In the genomic region with DNA sequence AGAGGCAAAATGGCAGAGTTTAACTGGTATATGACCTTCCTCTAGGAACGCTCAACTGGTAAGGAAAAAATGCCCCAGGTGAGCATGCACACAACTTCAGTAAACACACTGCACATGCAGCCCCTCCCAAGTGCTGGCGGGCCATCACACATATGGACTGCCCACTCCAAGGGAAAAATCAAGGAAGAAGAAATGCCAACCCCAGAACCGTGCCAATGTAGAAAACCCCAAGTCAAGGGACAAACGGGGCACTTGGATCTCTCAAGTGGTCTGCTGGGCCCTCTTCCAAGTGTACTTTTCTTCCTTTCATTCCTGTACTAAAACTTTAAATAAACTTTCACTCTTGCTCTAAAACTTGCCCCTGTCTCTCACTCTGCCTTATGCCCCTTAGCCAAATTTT, we compare ENCODE assay signal across 38 cellular contexts.
"Had no signal": no experiment of that assay in that cellular context is flagged by ENCODE, and none has a peak within 500 bp of the region (broad histone marks: within the 10 kb centered on the region; RNA-seq: fewer than 3 reads in every experiment).

No MANE protein-coding gene starts in this region.

- H3K4me3 Mint-ChIP-seq: activated CD4-positive, alpha-beta memory T cell treated with anti-CD3 and anti-CD28 coated beads, Interleukin-2, amount 10 ng/mL, durations not matched to agents 7 days and 5 days; activated CD4-positive, alpha-beta T cell treated with anti-CD3 and anti-CD28 coated beads for 36 hours; activated CD4-positive, alpha-beta T cell treated with anti-CD3 and anti-CD28 coated beads, Interleukin-2, amount 10 ng/mL, durations not matched to agents 7 days and 5 days; activated CD8-positive, alpha-beta memory T cell treated with anti-CD3 and anti-CD28 coated beads, Interleukin-2, amount 10 ng/mL, durations not matched to agents 7 days and 5 days; activated CD8-positive, alpha-beta T cell treated with anti-CD3 and anti-CD28 coated beads, Interleukin-2, amount 10 ng/mL, durations not matched to agents 7 days and 5 days; activated naive CD4-positive, alpha-beta T cell treated with anti-CD3 and anti-CD28 coated beads, Interleukin-2, amount 10 ng/mL, durations not matched to agents 7 days and 5 days; activated naive CD4-positive, alpha-beta T cell treated with anti-CD3 and anti-CD28 coated beads, Interleukin-2, amount 50 U/mL, for 24 hours; activated naive CD8-positive, alpha-beta T cell; activated naive CD8-positive, alpha-beta T cell treated with anti-CD3 and anti-CD28 coated beads, Interleukin-2, amount 10 ng/mL, durations not matched to agents 7 days and 5 days; activated naive CD8-positive, alpha-beta T cell treated with anti-CD3 and anti-CD28 coated beads, Interleukin-2, amount 50 U/mL, for 24 hours; activated T-cell treated with anti-CD3 and anti-CD28 coated beads, Interleukin-2, amount 50 U/mL, for 24 hours; T-helper 1 cell treated with Interleukin-12 subunit alpha and Interleukin-12 subunit beta and Interleukin-4 antibody, amounts not matched to agents 30 μg/mL and 1 μg/mL, for 36 hours; T-helper 2 cell treated with Interferon-gamma antibody and Interleukin-4, amounts not matched to agents 5 μg/mL and 100 μg/mL, for 36 hours; WTC11 had no signal

- FAIRE-seq: astrocyte, TTC549 had no signal

- H3K4me1 ChIP-seq: body of pancreas, breast epithelium had no signal

- H3K9me3 ChIP-seq: body of pancreas had no signal

- H3K36me3 ChIP-seq: brain microvascular endothelial cell, breast epithelium, WERI-Rb-1 had no signal

- H3K9me3 Mint-ChIP-seq: activated naive CD4-positive, alpha-beta T cell treated with anti-CD3 and anti-CD28 coated beads, Interleukin-2, amount 50 U/mL, for 24 hours had no signal

- H3K4me3 ChIP-seq: body of pancreas, breast epithelium had no signal

- H3K27me3 ChIP-seq: body of pancreas, brain microvascular endothelial cell, breast epithelium had no signal

- H3K27ac Mint-ChIP-seq: activated CD4-positive, alpha-beta memory T cell treated with anti-CD3 and anti-CD28 coated beads, Interleukin-2, amount 10 ng/mL, durations not matched to agents 7 days and 5 days; activated CD4-positive, alpha-beta T cell treated with anti-CD3 and anti-CD28 coated beads for 36 hours; activated CD4-positive, alpha-beta T cell treated with anti-CD3 and anti-CD28 coated beads, Interleukin-2, amount 10 ng/mL, durations not matched to agents 7 days and 5 days; activated CD8-positive, alpha-beta memory T cell treated with anti-CD3 and anti-CD28 coated beads, Interleukin-2, amount 10 ng/mL, durations not matched to agents 7 days and 5 days; activated CD8-positive, alpha-beta T cell treated with anti-CD3 and anti-CD28 coated beads, Interleukin-2, amount 10 ng/mL, durations not matched to agents 7 days and 5 days; activated naive CD4-positive, alpha-beta T cell treated with anti-CD3 and anti-CD28 coated beads, Interleukin-2, amount 10 ng/mL, durations not matched to agents 7 days and 5 days; activated naive CD4-positive, alpha-beta T cell treated with anti-CD3 and anti-CD28 coated beads, Interleukin-2, amount 50 U/mL, for 24 hours; activated naive CD8-positive, alpha-beta T cell; activated naive CD8-positive, alpha-beta T cell treated with anti-CD3 and anti-CD28 coated beads, Interleukin-2, amount 10 ng/mL, durations not matched to agents 7 days and 5 days; activated naive CD8-positive, alpha-beta T cell treated with anti-CD3 and anti-CD28 coated beads, Interleukin-2, amount 50 U/mL, for 24 hours; activated T-cell treated with anti-CD3 and anti-CD28 coated beads, Interleukin-2, amount 50 U/mL, for 24 hours; activated T-helper 2 cell treated with anti-CD3 and anti-CD28 coated beads, Interferon-gamma antibody, Interleukin-2, Interleukin-4, amounts not matched to agents 10 μg/mL and 5 μg/mL and 100 μg/mL, durations not matched to agents 14 hours and 24 hours and 36 hours; T-helper 1 cell treated with Interleukin-12 subunit alpha and Interleukin-12 subunit beta and Interleukin-4 antibody, amounts not matched to agents 30 μg/mL and 1 μg/mL, for 36 hours; T-helper 2 cell treated with Interferon-gamma antibody and Interleukin-4, amounts not matched to agents 5 μg/mL and 100 μg/mL, for 36 hours; WTC11 had no signal

- H3K36me3 Mint-ChIP-seq: activated naive CD4-positive, alpha-beta T cell treated with anti-CD3 and anti-CD28 coated beads, Interleukin-2, amount 10 ng/mL, durations not matched to agents 7 days and 5 days; activated naive CD8-positive, alpha-beta T cell treated with anti-CD3 and anti-CD28 coated beads, Interleukin-2, amount 10 ng/mL, durations not matched to agents 7 days and 5 days had no signal

- H3K27ac ChIP-seq: body of pancreas, brain microvascular endothelial cell, breast epithelium, WERI-Rb-1 had no signal

- DNase-seq: activated CD4-positive, alpha-beta memory T cell treated with anti-CD3 and anti-CD28 coated beads, Interleukin-2, amount 10 ng/mL, durations not matched to agents 7 days and 5 days; activated CD4-positive, alpha-beta T cell treated with anti-CD3 and anti-CD28 coated beads for 1 hour; activated CD4-positive, alpha-beta T cell treated with anti-CD3 and anti-CD28 coated beads for 36 hours; activated CD4-positive, alpha-beta T cell treated with anti-CD3 and anti-CD28 coated beads for 48 hours; activated CD4-positive, alpha-beta T cell treated with anti-CD3 and anti-CD28 coated beads, Interleukin-2, amount 10 ng/mL, durations not matched to agents 7 days and 5 days; activated CD4-positive, alpha-beta T cell treated with anti-CD3 and anti-CD28 coated beads, Interleukin-2, amount 50 U/mL, for 48 hours; activated CD4-positive, CD25-positive, alpha-beta regulatory T cell; activated CD8-positive, alpha-beta memory T cell treated with anti-CD3 and anti-CD28 coated beads for 24 hours; activated CD8-positive, alpha-beta memory T cell treated with anti-CD3 and anti-CD28 coated beads, Interleukin-2, amount 10 ng/mL, durations not matched to agents 7 days and 5 days; activated CD8-positive, alpha-beta memory T cell treated with anti-CD3 and anti-CD28 coated beads, Interleukin-2, amount 50 U/mL, for 48 hours; activated CD8-positive, alpha-beta T cell treated with anti-CD3 and anti-CD28 coated beads, Interleukin-2, amount 10 ng/mL, durations not matched to agents 7 days and 5 days; activated effector memory CD4-positive, alpha-beta T cell treated with Interleukin-2 at 50 U/mL for 16 hours; activated gamma-delta T cell; activated naive CD4-positive, alpha-beta T cell treated with anti-CD3 and anti-CD28 coated beads, Interleukin-2, amount 10 ng/mL, durations not matched to agents 7 days and 5 days; activated naive CD4-positive, alpha-beta T cell treated with Interleukin-2 at 50 U/mL for 16 hours; activated naive CD8-positive, alpha-beta T cell treated with anti-CD3 and anti-CD28 coated beads, Interleukin-2, amount 10 ng/mL, durations not matched to agents 7 days and 5 days; activated naive CD8-positive, alpha-beta T cell treated with anti-CD3 and anti-CD28 coated beads, Interleukin-2, amount 50 U/mL, for 24 hours; activated T-cell treated with anti-CD3 and anti-CD28 coated beads, Interleukin-2, amount 50 U/mL, for 24 hours; activated T-cell treated with anti-CD3 and anti-CD28 coated beads, Interleukin-2, amount 50 U/mL, for 48 hours; amygdala; aorta; body of pancreas; brain microvascular endothelial cell; central memory CD4-positive, alpha-beta T cell; T-helper 1 cell; T-helper 2 cell; T-helper 9 cell; WERI-Rb-1 had no signal

- H3K27me3 Mint-ChIP-seq: activated CD4-positive, alpha-beta memory T cell treated with anti-CD3 and anti-CD28 coated beads, Interleukin-2, amount 10 ng/mL, durations not matched to agents 7 days and 5 days; activated CD4-positive, alpha-beta T cell treated with anti-CD3 and anti-CD28 coated beads for 36 hours; activated CD4-positive, alpha-beta T cell treated with anti-CD3 and anti-CD28 coated beads, Interleukin-2, amount 10 ng/mL, durations not matched to agents 7 days and 5 days; activated CD8-positive, alpha-beta memory T cell treated with anti-CD3 and anti-CD28 coated beads, Interleukin-2, amount 10 ng/mL, durations not matched to agents 7 days and 5 days; activated naive CD8-positive, alpha-beta T cell; activated T-cell treated with anti-CD3 and anti-CD28 coated beads, Interleukin-2, amount 50 U/mL, for 24 hours had no signal

- H3K4me1 Mint-ChIP-seq: activated CD4-positive, alpha-beta memory T cell treated with anti-CD3 and anti-CD28 coated beads, Interleukin-2, amount 10 ng/mL, durations not matched to agents 7 days and 5 days; activated CD4-positive, alpha-beta T cell treated with anti-CD3 and anti-CD28 coated beads for 36 hours; activated CD4-positive, alpha-beta T cell treated with anti-CD3 and anti-CD28 coated beads, Interleukin-2, amount 10 ng/mL, durations not matched to agents 7 days and 5 days; activated naive CD4-positive, alpha-beta T cell treated with anti-CD3 and anti-CD28 coated beads, Interleukin-2, amount 10 ng/mL, durations not matched to agents 7 days and 5 days; activated naive CD4-positive, alpha-beta T cell treated with anti-CD3 and anti-CD28 coated beads, Interleukin-2, amount 50 U/mL, for 24 hours; WTC11 had no signal

- ATAC-seq: activated CD4-positive, alpha-beta T cell treated with anti-CD3 and anti-CD28 coated beads for 36 hours; activated CD4-positive, CD25-positive, alpha-beta regulatory T cell treated with anti-CD3 and anti-CD28 coated beads, Interleukin-2, amount 50 U/mL, for 24 hours; activated CD8-positive, alpha-beta memory T cell treated with anti-CD3 and anti-CD28 coated beads, Interleukin-2, amount 10 ng/mL, durations not matched to agents 7 days and 5 days; activated CD8-positive, alpha-beta T cell treated with anti-CD3 and anti-CD28 coated beads, Interleukin-2, amount 10 ng/mL, durations not matched to agents 7 days and 5 days; activated naive CD8-positive, alpha-beta T cell treated with anti-CD3 and anti-CD28 coated beads, Interleukin-2, amount 50 U/mL, for 24 hours; body of pancreas; WTC11 had no signal
